In genomic region chrX:42273387-42273786, GRCh38 we compare ENCODE assay signal across 22 cellular contexts.
A peak's percentile ranks its signal among the peaks of the same experiment; 100 is the strongest.
DNase-seq lines count a peak whose midpoint lies in the region; FAIRE-seq and TF ChIP-seq lines count a peak whose summit lies in the region.
"Had no signal": no experiment of that assay in that cellular context is flagged by ENCODE, and none has a peak within 500 bp of the region (broad histone marks: within the 10 kb centered on the region; RNA-seq: fewer than 3 reads in every experiment).

No MANE protein-coding gene starts in this region.

- no peaks in the 10 kb centered on the region for H3K9me3 Mint-ChIP-seq in astrocyte (ENCODE audit: unreplicated experiment)
- H3K9me3 Mint-ChIP-seq: CD4-positive, alpha-beta T cell; CD8-positive, alpha-beta T cell had no signal

- H2AFZ ChIP-seq in astrocyte (ENCODE audit: low read depth, low read length) (no peak overlapping the region), trophoblast cell (ENCODE audit: insufficient read depth, low read length, poor library complexity) (no peak overlapping the region)

- no peak overlapping the region for H4K8ac ChIP-seq in trophoblast cell (ENCODE audit: low read depth, low read length)

- H3K36me3 ChIP-seq in astrocyte (ENCODE audit: insufficient read depth, low read length) (no peaks in the 10 kb centered on the region), trophoblast cell (ENCODE audit: control insufficient read depth in 1 of 2, insufficient read depth in 2 of 2, low read length in 2 of 2) (no peaks in the 10 kb centered on the region), adrenal gland (replicated peaks in 1 of 2) (no peaks in the 10 kb centered on the region), testis (ENCODE audit: low read depth, missing control alignments) (no peaks in the 10 kb centered on the region)
- H3K36me3 ChIP-seq: BLaER1 treated with 17β-estradiol and CSF1 and Interleukin-3, amounts not matched to agents 10 nM and 100 nM had no signal

- whole genome bisulfite sequencing in trophoblast cell (ENCODE audit: extremely low coverage, insufficient coverage, insufficient read length): no CpG with 5 or more reads among the region's 4 CpGs
- 62 to 83% (median 70%) methylated on average over 4 of the region's 4 CpGs for WGBS in adrenal gland, 4 donors
- WGBS in testis, 2 donors: 84 to 90% methylated on average over 3 to 4 of the region's 4 CpGs

- no peak overlapping the region for H4K91ac ChIP-seq in trophoblast cell (ENCODE audit: low read depth, low read length)

- no peak overlapping the region for H3K14ac ChIP-seq in trophoblast cell (ENCODE audit: low read length)

- no peaks in the 10 kb centered on the region for H3K9me3 ChIP-seq in astrocyte (ENCODE audit: insufficient read depth, low read depth, low read length)
- H3K9me3 ChIP-seq in trophoblast cell (ENCODE audit: insufficient read depth, low read depth, low read length): no peaks in the 10 kb centered on the region
- no peaks in the 10 kb centered on the region for H3K9me3 ChIP-seq in adrenal gland (replicated peaks in 1 of 3)
- H3K9me3 ChIP-seq in testis: no peaks in the 10 kb centered on the region
- H3K9me3 ChIP-seq: A549; BLaER1 treated with 17β-estradiol and CSF1 and Interleukin-3, amounts not matched to agents 10 nM and 100 nM; Caco-2 had no signal

- H2BK5ac ChIP-seq in trophoblast cell (ENCODE audit: low read depth, low read length, poor library complexity): no peak overlapping the region

- no peaks in the 10 kb centered on the region for H3K79me1 ChIP-seq in trophoblast cell (ENCODE audit: low read length)

- no peak overlapping the region for H3K27ac Mint-ChIP-seq in astrocyte (ENCODE audit: unreplicated experiment)
- H3K27ac Mint-ChIP-seq: B cell; CD4-positive, alpha-beta T cell; CD8-positive, alpha-beta T cell had no signal

- H3K79me2 ChIP-seq in astrocyte (ENCODE audit: insufficient read depth, low read length): no peaks in the 10 kb centered on the region
- H3K79me2 ChIP-seq in trophoblast cell (ENCODE audit: control insufficient read depth, insufficient read depth, low read length, poor library complexity): no peaks in the 10 kb centered on the region

- no peak overlapping the region for H2BK12ac ChIP-seq in trophoblast cell (ENCODE audit: low read length)

- H3K4me1 ChIP-seq in astrocyte (ENCODE audit: insufficient read depth, low read length) (no peaks in the 10 kb centered on the region), trophoblast cell (ENCODE audit: control insufficient read depth in 1 of 2, insufficient read depth in 2 of 2, low read length in 2 of 2) (peaks cover 0 to 6% of the 10 kb centered on the region in 2 experiments), adrenal gland (replicated peaks in 1 of 2) (no peaks in the 10 kb centered on the region), testis (no peaks in the 10 kb centered on the region)
- H3K4me1 ChIP-seq: A549; BLaER1 treated with 17β-estradiol and CSF1 and Interleukin-3, amounts not matched to agents 10 nM and 100 nM had no signal

- H3K27ac ChIP-seq in astrocyte (ENCODE audit: low read depth, low read length) (no peak overlapping the region), trophoblast cell (ENCODE audit: low read depth, low read length) (no peak overlapping the region), adrenal gland (no peak overlapping the region), testis (no peak overlapping the region)
- H3K27ac ChIP-seq: 22Rv1; A549; BLaER1 treated with 17β-estradiol and CSF1 and Interleukin-3, amounts not matched to agents 10 nM and 100 nM; C4-2B had no signal

- H3K27me3 Mint-ChIP-seq in astrocyte (ENCODE audit: low read depth, unreplicated experiment): no peaks in the 10 kb centered on the region
- H3K27me3 Mint-ChIP-seq: B cell; CD4-positive, alpha-beta T cell had no signal

- no peak overlapping the region for H3K4me3 Mint-ChIP-seq in astrocyte (ENCODE audit: unreplicated experiment)
- H3K4me3 Mint-ChIP-seq: B cell; CD4-positive, alpha-beta T cell; CD8-positive, alpha-beta T cell had no signal

- no peak overlapping the region for H3K23ac ChIP-seq in trophoblast cell (ENCODE audit: low read length)

- no peak overlapping the region for H3K18ac ChIP-seq in trophoblast cell (ENCODE audit: low read length)

- no peak overlapping the region for H4K12ac ChIP-seq in trophoblast cell (ENCODE audit: low read depth, low read length)

- no peak overlapping the region for H3K4me2 ChIP-seq in astrocyte (ENCODE audit: low read length)
- H3K4me2 ChIP-seq in trophoblast cell (ENCODE audit: low read length): no peak overlapping the region
- H3K4me2 ChIP-seq: A549; BLaER1 treated with 17β-estradiol and CSF1 and Interleukin-3, amounts not matched to agents 10 nM and 100 nM had no signal

- no peak for TF ChIP-seq CTCF in astrocyte (IDR thresholded peaks at IDR 0.05; ENCODE audit: insufficient read depth, low read depth, low read length)
- TF ChIP-seq CTCF in adrenal gland (IDR thresholded peaks at IDR 0.05): no peak
- no peak for TF ChIP-seq CTCF in testis (IDR thresholded peaks at IDR 0.05)

- H3K27me3 ChIP-seq in astrocyte (ENCODE audit: insufficient read depth, low read length) (no peaks in the 10 kb centered on the region), trophoblast cell (ENCODE audit: insufficient read depth, low read length) (no peaks in the 10 kb centered on the region), adrenal gland (peaks cover 24% of the 10 kb centered on the region), testis (no peaks in the 10 kb centered on the region)

- H3K9ac ChIP-seq in astrocyte (ENCODE audit: low read length): no peak overlapping the region
- H3K9ac ChIP-seq in trophoblast cell (ENCODE audit: low read length): no peak overlapping the region
- H3K9ac ChIP-seq: BLaER1 treated with 17β-estradiol and CSF1 and Interleukin-3, amounts not matched to agents 10 nM and 100 nM had no signal

- intact Hi-C loops in adrenal gland (cut with DNase I) (no loop called here), testis (cut with DNase I; ENCODE audit: low total_unique reads) (no loop called here)

- no peak overlapping the region for H2AK5ac ChIP-seq in trophoblast cell (ENCODE audit: low read length)

- no peak overlapping the region for H3K4ac ChIP-seq in trophoblast cell (ENCODE audit: low read depth, low read length)

- H3K4me3 ChIP-seq in astrocyte (ENCODE audit: insufficient read depth, low read depth, low read length): no peak overlapping the region
- no peak overlapping the region for H3K4me3 ChIP-seq in trophoblast cell (ENCODE audit: low read depth, low read length)
- no peak overlapping the region for H3K4me3 ChIP-seq in adrenal gland
- H3K4me3 ChIP-seq in testis: no peak overlapping the region
- H3K4me3 ChIP-seq: A549; BLaER1 treated with 17β-estradiol and CSF1 and Interleukin-3, amounts not matched to agents 10 nM and 100 nM; GM12878 had no signal

- DNase-seq in ELF-1 (ENCODE audit: low read depth, low spot score): peak; percentile 13
- DNase-seq in astrocyte (ENCODE audit: low read depth): no peak
- peak; percentile 77 for DNase-seq in trophoblast cell
- no peak for DNase-seq in adrenal gland
- DNase-seq in testis: no peak
- DNase-seq in SK-N-DZ (ENCODE audit: low spot score): no peak
- DNase-seq: AML-193; Caco-2; Calu3; CD4-positive, alpha-beta T cell; CD8-positive, alpha-beta T cell; DMS79 treated with DMSO at 0.1 percent for 48 hours; GDM1 had no signal

- TF ChIP-seq POLR2A in adrenal gland (IDR thresholded peaks at IDR 0.05): no peak
- no peak for TF ChIP-seq POLR2A in testis (IDR thresholded peaks at IDR 0.05)

- H4K20me1 ChIP-seq in astrocyte (ENCODE audit: insufficient read depth, low read length): no peaks in the 10 kb centered on the region

- H2BK120ac ChIP-seq in trophoblast cell (ENCODE audit: insufficient read depth, low read length, poor library complexity): no peak overlapping the region

- no peaks in the 10 kb centered on the region for H3K4me1 Mint-ChIP-seq in astrocyte (ENCODE audit: low read depth, unreplicated experiment)
- H3K4me1 Mint-ChIP-seq: B cell had no signal

- peak; percentile 9 for FAIRE-seq in astrocyte (lab: Jason Lieb, UNC)
- FAIRE-seq: D721Med, GM12878, GM12892, GM18507 had no signal

- no peaks in the 10 kb centered on the region for H3K36me3 Mint-ChIP-seq in astrocyte (ENCODE audit: low read depth, unreplicated experiment)
- H3K36me3 Mint-ChIP-seq: CD8-positive, alpha-beta T cell had no signal

Comparison
In these comparisons a context has a peak if more than half of its experiments do, and no peak if none do; other contexts are left out.
1. DNase-seq: peak in ELF-1 (single experiment) and trophoblast cell (2 of 2); none in astrocyte (single experiment), adrenal gland (0 of 7), testis (single experiment) and SK-N-DZ (single experiment).